29 cellular contexts compared by ENCODE assay signal in the genomic region with DNA sequence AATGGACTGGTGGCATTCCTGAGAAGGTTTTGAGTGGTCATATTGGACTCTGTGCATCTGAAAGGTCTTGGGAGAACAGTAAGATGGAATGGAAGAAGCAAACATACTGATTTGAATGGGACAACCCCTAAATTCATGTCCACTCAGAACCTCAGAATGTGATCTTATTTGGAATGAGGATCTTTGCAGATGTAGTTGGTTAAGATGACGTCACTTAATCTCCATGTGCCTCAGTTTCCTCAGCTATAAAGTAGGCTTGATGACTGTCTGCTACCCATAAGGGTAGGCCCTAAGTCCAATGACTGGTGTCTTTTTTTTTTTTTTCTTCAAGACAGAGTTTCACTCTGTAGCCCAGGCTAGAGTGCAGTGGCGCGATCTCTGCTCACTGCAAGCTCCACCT.
"Had no signal": no experiment of that assay in that cellular context is flagged by ENCODE, and none has a peak within 500 bp of the region (broad histone marks: within the 10 kb centered on the region; RNA-seq: fewer than 3 reads in every experiment).

No MANE protein-coding gene starts in this region.

- H3K36me3 Mint-ChIP-seq: stimulated activated effector memory CD8-positive, alpha-beta T cell treated with anti-CD3 and anti-CD28 coated beads, Interleukin-12 subunit alpha, Interleukin-12 subunit beta, amount 100 ng/mL, for 72 hours; stimulated activated memory B cell treated with anti-CD40 and anti-IgM and Interleukin-4, amounts not matched to agents 10 μg/mL and 1 μg/mL and 100 μg/mL, for 72 hours; stimulated activated naive B cell treated with anti-CD40 and anti-IgM and Interleukin-4, amounts not matched to agents 10 μg/mL and 1 μg/mL and 100 μg/mL, for 72 hours; type B pancreatic cell had no signal

- DNase-seq: stimulated activated CD4-positive, alpha-beta T cell treated with anti-CD3 and anti-CD28 coated beads, Interleukin-2, amount 100 ng/mL, for 48 hours; stimulated activated CD4-positive, alpha-beta T cell treated with anti-CD3 and anti-CD28 coated beads, Interleukin-4, amount 100 ng/mL, for 1 hour; stimulated activated CD4-positive, alpha-beta T cell treated with anti-CD3 and anti-CD28 coated beads, Interleukin-4, amount 100 ng/mL, for 24 hours; stimulated activated CD4-positive, alpha-beta T cell treated with anti-CD3 and anti-CD28 coated beads, Interleukin-4, amount 100 ng/mL, for 4 hours; stimulated activated CD8-positive, alpha-beta memory T cell treated with anti-CD3 and anti-CD28 coated beads, Interleukin-4, amount 100 ng/mL, for 48 hours; stimulated activated naive B cell treated with anti-CD40 and anti-IgM and Interleukin-4, amounts not matched to agents 10 μg/mL and 1 μg/mL and 100 μg/mL, for 72 hours; stimulated activated naive CD4-positive, alpha-beta T cell; stimulated activated naive CD4-positive, alpha-beta T cell treated with Interleukin-2 at 50 U/mL for 16 hours; stimulated activated naive CD8-positive, alpha-beta T cell treated with anti-CD3 and anti-CD28 coated beads, Interleukin-15, amount 100 ng/mL, for 72 hours; stimulated activated naive CD8-positive, alpha-beta T cell treated with anti-CD3 and anti-CD28 coated beads, Interleukin-15, Interleukin-2, amounts not matched to agents 100 U/mL and 50 U/mL, for 24 hours; stomach; substantia nigra; testis; thyroid gland; tibial artery; transverse colon; trophoblast cell; upper lobe of left lung; upper lobe of right lung; uterus had no signal

- H3K36me3 ChIP-seq: stomach, suprapubic skin, thoracic aorta, thyroid gland, tibial artery, tibial nerve, transverse colon, upper lobe of left lung, upper lobe of right lung, uterus, vagina had no signal

- H3K27ac Mint-ChIP-seq: stimulated activated effector memory CD8-positive, alpha-beta T cell treated with anti-CD3 and anti-CD28 coated beads, Interleukin-12 subunit alpha, Interleukin-12 subunit beta, amount 100 ng/mL, for 72 hours; stimulated activated memory B cell treated with anti-CD40 and anti-IgM and Interleukin-4, amounts not matched to agents 10 μg/mL and 1 μg/mL and 100 μg/mL, for 72 hours; stimulated activated naive B cell treated with anti-CD40 and anti-IgM and Interleukin-4, amounts not matched to agents 10 μg/mL and 1 μg/mL and 100 μg/mL, for 72 hours; stimulated activated naive CD8-positive, alpha-beta T cell treated with anti-CD3 and anti-CD28 coated beads, Interleukin-15, amount 100 ng/mL, for 72 hours; stimulated activated naive CD8-positive, alpha-beta T cell treated with anti-CD3 and anti-CD28 coated beads, Interleukin-15, Interleukin-2, amounts not matched to agents 100 ng/mL and 50 ng/mL, for 24 hours; type B pancreatic cell had no signal

- H3K27me3 Mint-ChIP-seq: stimulated activated memory B cell treated with anti-CD40 and anti-IgM and Interleukin-4, amounts not matched to agents 10 μg/mL and 1 μg/mL and 100 μg/mL, for 72 hours; stimulated activated naive B cell treated with anti-CD40 and anti-IgM and Interleukin-4, amounts not matched to agents 10 μg/mL and 1 μg/mL and 100 μg/mL, for 72 hours; stimulated activated naive CD8-positive, alpha-beta T cell treated with anti-CD3 and anti-CD28 coated beads, Interleukin-15, amount 100 ng/mL, for 72 hours; type B pancreatic cell had no signal

- H3K9me3 Mint-ChIP-seq: stimulated activated effector memory CD8-positive, alpha-beta T cell treated with anti-CD3 and anti-CD28 coated beads, Interleukin-12 subunit alpha, Interleukin-12 subunit beta, amount 100 ng/mL, for 72 hours; stimulated activated naive CD8-positive, alpha-beta T cell treated with anti-CD3 and anti-CD28 coated beads, Interleukin-15, Interleukin-2, amounts not matched to agents 100 ng/mL and 50 ng/mL, for 24 hours; type B pancreatic cell had no signal

- H3K27me3 ChIP-seq: stomach, suprapubic skin, testis, thyroid gland, tibial artery, tibial nerve, transverse colon, upper lobe of left lung, upper lobe of right lung, uterus, vagina had no signal

- H3K27ac ChIP-seq: stomach, suprapubic skin, testis, thoracic aorta, thyroid gland, tibial artery, tibial nerve, transverse colon, upper lobe of left lung, upper lobe of right lung, uterus, vagina had no signal

- H3K9me3 ChIP-seq: suprapubic skin, testis, thoracic aorta, thyroid gland, tibial nerve, transverse colon, upper lobe of left lung, upper lobe of right lung, uterus, vagina had no signal

- H3K4me1 ChIP-seq: stomach, suprapubic skin, testis, thyroid gland, tibial artery, tibial nerve, transverse colon, upper lobe of left lung, upper lobe of right lung, uterus, vagina had no signal

- H3K4me3 ChIP-seq: stomach, suprapubic skin, testis, thoracic aorta, thyroid gland, tibial artery, tibial nerve, transverse colon, upper lobe of left lung, upper lobe of right lung, uterus, vagina had no signal

- H3K4me1 Mint-ChIP-seq: stimulated activated effector memory CD8-positive, alpha-beta T cell treated with anti-CD3 and anti-CD28 coated beads, Interleukin-12 subunit alpha, Interleukin-12 subunit beta, amount 100 ng/mL, for 72 hours; stimulated activated memory B cell treated with anti-CD40 and anti-IgM and Interleukin-4, amounts not matched to agents 10 μg/mL and 1 μg/mL and 100 μg/mL, for 72 hours; stimulated activated naive B cell treated with anti-CD40 and anti-IgM and Interleukin-4, amounts not matched to agents 10 μg/mL and 1 μg/mL and 100 μg/mL, for 72 hours; stimulated activated naive CD8-positive, alpha-beta T cell treated with anti-CD3 and anti-CD28 coated beads, Interleukin-15, amount 100 ng/mL, for 72 hours had no signal

- H3K4me3 Mint-ChIP-seq: stimulated activated effector memory CD8-positive, alpha-beta T cell treated with anti-CD3 and anti-CD28 coated beads, Interleukin-12 subunit alpha, Interleukin-12 subunit beta, amount 100 ng/mL, for 72 hours; stimulated activated memory B cell treated with anti-CD40 and anti-IgM and Interleukin-4, amounts not matched to agents 10 μg/mL and 1 μg/mL and 100 μg/mL, for 72 hours; stimulated activated naive B cell treated with anti-CD40 and anti-IgM and Interleukin-4, amounts not matched to agents 10 μg/mL and 1 μg/mL and 100 μg/mL, for 72 hours; stimulated activated naive CD8-positive, alpha-beta T cell treated with anti-CD3 and anti-CD28 coated beads, Interleukin-15, amount 100 ng/mL, for 72 hours; stimulated activated naive CD8-positive, alpha-beta T cell treated with anti-CD3 and anti-CD28 coated beads, Interleukin-15, Interleukin-2, amounts not matched to agents 100 ng/mL and 50 ng/mL, for 24 hours; type B pancreatic cell had no signal

- FAIRE-seq: urothelium cell line had no signal

- ATAC-seq: stimulated activated effector memory CD8-positive, alpha-beta T cell treated with anti-CD3 and anti-CD28 coated beads, Interleukin-12 subunit alpha, Interleukin-12 subunit beta, amount 100 ng/mL, for 72 hours; stimulated activated memory B cell treated with anti-CD40 and anti-IgM and Interleukin-4, amounts not matched to agents 10 μg/mL and 1 μg/mL and 100 μg/mL, for 72 hours; stimulated activated naive B cell treated with anti-CD40 and anti-IgM and Interleukin-4, amounts not matched to agents 10 μg/mL and 1 μg/mL and 100 μg/mL, for 72 hours; stimulated activated naive CD8-positive, alpha-beta T cell treated with anti-CD3 and anti-CD28 coated beads, Interleukin-15, amount 100 ng/mL, for 72 hours; stimulated activated naive CD8-positive, alpha-beta T cell treated with anti-CD3 and anti-CD28 coated beads, Interleukin-15, Interleukin-2, amounts not matched to agents 100 U/mL and 50 U/mL, for 24 hours; upper lobe of right lung had no signal
